In genomic region chr17:55005520-55005919, GRCh38 we compare ENCODE assay signal across 8 cellular contexts. TPM values are rescaled to one million over a fixed set of nuclear protein-coding genes. Genes with fewer than 3 reads are reported as not detected.
DNase-seq lines count a peak whose midpoint lies in the region; ATAC-seq and TF ChIP-seq lines count a peak whose summit lies in the region.

No MANE protein-coding gene starts in this region.

- peak; percentile 23 for DNase-seq in activated naive CD4-positive, alpha-beta T cell treated with anti-CD3 and anti-CD28 coated beads, Interleukin-2, amount 10 ng/mL, durations not matched to agents 7 days and 5 days
- DNase-seq in activated naive CD4-positive, alpha-beta T cell treated with anti-CD3 and anti-CD28 coated beads, Interleukin-2, amount 50 U/mL, for 16 hours, result no peak
- DNase-seq in LoVo (ENCODE audit: low spot score), result peak; percentile 6
- DNase-seq in colonic mucosa, result no peak
- no peak for DNase-seq in thoracic aorta (ENCODE audit: low spot score)
- no peak for DNase-seq in left ventricle myocardium inferior
- no peak for DNase-seq in GDM1 (lab: John Stamatoyannopoulos, UW)

- H3K9ac ChIP-seq in colonic mucosa (ENCODE audit: low read depth in 2 of 2, low read length in 2 of 2), result no peak overlapping the region

- H3K27me3 ChIP-seq in colonic mucosa, result no peaks in the 10 kb centered on the region
- no peaks in the 10 kb centered on the region for H3K27me3 ChIP-seq in thoracic aorta (replicated peaks; ENCODE audit: insufficient read depth)
- no peaks in the 10 kb centered on the region for H3K27me3 ChIP-seq in left ventricle myocardium inferior (ENCODE audit: low read depth)

- intact Hi-C loops in colonic mucosa (cut with DNase I), result no loop called here
- intact Hi-C loops in left ventricle myocardium inferior (cut with micrococcal nuclease), result no loop called here

- no peaks in the 10 kb centered on the region for H3K4me1 Mint-ChIP-seq in activated naive CD4-positive, alpha-beta T cell treated with anti-CD3 and anti-CD28 coated beads, Interleukin-2, amount 10 ng/mL, durations not matched to agents 7 days and 5 days

- no peaks in the 10 kb centered on the region for H3K27me3 Mint-ChIP-seq in activated naive CD4-positive, alpha-beta T cell treated with anti-CD3 and anti-CD28 coated beads, Interleukin-2, amount 10 ng/mL, durations not matched to agents 7 days and 5 days

- CTCF ChIA-PET in activated naive CD4-positive, alpha-beta T cell treated with anti-CD3 and anti-CD28 coated beads, Interleukin-2, amount 10 ng/mL, durations not matched to agents 7 days and 5 days (lab: Charles Lee), result interaction anchor here (0.5 to 1.5 kb wide), 9 partner anchors 12 to 509 kb away, joined by 3 to 4 read pairs (median 3); no protein-coding TSS in a partner anchor

- H3K4me1 ChIP-seq in colonic mucosa (no peaks in the 10 kb centered on the region), thoracic aorta (ENCODE audit: control insufficient read depth in 1 of 2, low read depth in 2 of 2) (no peaks in the 10 kb centered on the region), left ventricle myocardium inferior (no peaks in the 10 kb centered on the region)

- TF ChIP-seq CTCF in colonic mucosa (IDR thresholded peaks at IDR 0.05) (peak; percentile 15), thoracic aorta (IDR thresholded peaks at IDR 0.05) (peak; percentile 19), left ventricle myocardium inferior (IDR thresholded peaks at IDR 0.05; ENCODE audit: borderline replicate concordance) (no peak)

- no peak overlapping the region for H3K4me3 Mint-ChIP-seq in activated naive CD4-positive, alpha-beta T cell treated with anti-CD3 and anti-CD28 coated beads, Interleukin-2, amount 10 ng/mL, durations not matched to agents 7 days and 5 days

- H3K27ac Mint-ChIP-seq in activated naive CD4-positive, alpha-beta T cell treated with anti-CD3 and anti-CD28 coated beads, Interleukin-2, amount 10 ng/mL, durations not matched to agents 7 days and 5 days, result no peak overlapping the region

- no peaks in the 10 kb centered on the region for H3K9me3 Mint-ChIP-seq in activated naive CD4-positive, alpha-beta T cell treated with anti-CD3 and anti-CD28 coated beads, Interleukin-2, amount 10 ng/mL, durations not matched to agents 7 days and 5 days

- H3K9me3 ChIP-seq in colonic mucosa (no peaks in the 10 kb centered on the region), thoracic aorta (no peaks in the 10 kb centered on the region), left ventricle myocardium inferior (replicated peaks) (no peaks in the 10 kb centered on the region)

- no peaks in the 10 kb centered on the region for H3K36me3 ChIP-seq in colonic mucosa
- peaks cover 6% of the 10 kb centered on the region for H3K36me3 ChIP-seq in thoracic aorta
- peaks cover 18% of the 10 kb centered on the region for H3K36me3 ChIP-seq in left ventricle myocardium inferior

- H3K4me3 ChIP-seq in colonic mucosa (no peak overlapping the region), thoracic aorta (no peak overlapping the region), left ventricle myocardium inferior (no peak overlapping the region)

- H3K36me3 Mint-ChIP-seq in activated naive CD4-positive, alpha-beta T cell treated with anti-CD3 and anti-CD28 coated beads, Interleukin-2, amount 10 ng/mL, durations not matched to agents 7 days and 5 days, result no peaks in the 10 kb centered on the region

- ATAC-seq in thoracic aorta (ENCODE audit: insufficient number of reproducible peaks, low FRiP score, low read depth) (no peak), HG03439 (IDR thresholded peaks at IDR 0.05; ENCODE audit: unreplicated experiment) (no peak)

- H3K27ac ChIP-seq in colonic mucosa (no peak overlapping the region), thoracic aorta (no peak overlapping the region), left ventricle myocardium inferior (replicated peaks) (no peak overlapping the region)

RNA-seq across cellular contexts. Expression of gene STXBP4, which starts 37.0 kb away (rescaled TPM):
- total RNA-seq in colonic mucosa, result 1 to 10 TPM; 6.2 to 6.6 TPM
- 10 to 100 TPM; 12.7 to 31.4 TPM for total RNA-seq in thoracic aorta
- total RNA-seq in left ventricle myocardium inferior, result 4.7 TPM

RNA-seq across cellular contexts. Expression of gene COX11, which starts 37.1 kb away (rescaled TPM):
- 10 to 100 TPM; 58.3 to 70.5 TPM for total RNA-seq in colonic mucosa
- total RNA-seq in thoracic aorta, result 10 to 100 TPM; 52.6 to 61.7 TPM
- total RNA-seq in left ventricle myocardium inferior, result 66.8 TPM

Comparison
In these comparisons a context has a peak if more than half of its experiments do, and no peak if none do; other contexts are left out.
1. DNase-seq: peak in activated naive CD4-positive, alpha-beta T cell treated with anti-CD3 and anti-CD28 coated beads, Interleukin-2, amount 10 ng/mL, durations not matched to agents 7 days and 5 days (single experiment) and LoVo (single experiment); none in activated naive CD4-positive, alpha-beta T cell treated with anti-CD3 and anti-CD28 coated beads, Interleukin-2, amount 50 U/mL, for 16 hours (single experiment), colonic mucosa (single experiment), thoracic aorta (single experiment), left ventricle myocardium inferior (single experiment) and GDM1 (single experiment).